Comparison of ENCODE assay signal across 17 cellular contexts in the genomic region with DNA sequence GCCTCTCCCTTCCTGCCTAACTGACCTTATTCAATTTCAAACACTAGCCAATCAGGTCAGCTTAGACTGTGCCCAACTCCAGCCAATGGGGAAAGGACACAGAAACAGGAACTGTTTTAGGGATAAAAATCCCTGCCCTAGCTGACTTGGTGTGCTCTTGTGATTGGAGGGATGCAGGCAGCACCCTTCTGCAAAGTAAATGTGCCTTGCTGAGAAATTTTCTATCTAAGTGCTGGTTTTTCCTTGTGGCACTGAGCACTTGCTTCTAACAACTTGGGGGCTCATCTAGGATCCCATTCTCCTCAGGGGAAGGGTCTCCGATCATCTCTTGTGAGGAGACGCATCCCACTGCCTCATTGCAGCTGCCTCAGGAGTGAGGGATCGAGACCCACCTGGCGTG. TPM values are rescaled to one million over a fixed set of nuclear protein-coding genes. Genes with fewer than 3 reads are reported as not detected.
"Had no signal": no experiment of that assay in that cellular context is flagged by ENCODE, and none has a peak within 500 bp of the region (broad histone marks: within the 10 kb centered on the region; RNA-seq: fewer than 3 reads in every experiment).

No MANE protein-coding gene starts in this region.

- H3K36me3 ChIP-seq: neural progenitor cell, upper lobe of right lung had no signal

- H3K4me3 Mint-ChIP-seq: activated CD4-positive, alpha-beta T cell treated with anti-CD3 and anti-CD28 coated beads, Interleukin-2, amount 10 ng/mL, durations not matched to agents 7 days and 5 days; mesothelial cell of epicardium; neural progenitor cell; stimulated activated naive CD8-positive, alpha-beta T cell treated with anti-CD3 and anti-CD28 coated beads, Interleukin-15, Interleukin-2, amounts not matched to agents 100 ng/mL and 50 ng/mL, for 24 hours had no signal

- H3K27me3 ChIP-seq: neural progenitor cell, testis, upper lobe of right lung had no signal

- H3K9me3 ChIP-seq: testis had no signal

- H3K27me3 Mint-ChIP-seq: activated CD4-positive, alpha-beta T cell treated with anti-CD3 and anti-CD28 coated beads, Interleukin-2, amount 10 ng/mL, durations not matched to agents 7 days and 5 days; stimulated activated naive CD8-positive, alpha-beta T cell treated with anti-CD3 and anti-CD28 coated beads, Interleukin-15, Interleukin-2, amounts not matched to agents 100 ng/mL and 50 ng/mL, for 24 hours had no signal

- DNase-seq: activated CD4-positive, alpha-beta T cell treated with anti-CD3 and anti-CD28 coated beads, Interleukin-2, amount 10 ng/mL, durations not matched to agents 7 days and 5 days; activated CD4-positive, CD25-positive, alpha-beta regulatory T cell; caudate nucleus; effector CD8-positive, alpha-beta T cell; erythroblast; kidney; left ventricle myocardium superior; retina; stimulated activated CD4-positive, alpha-beta T cell treated with anti-CD3 and anti-CD28 coated beads, Interleukin-4, amount 100 ng/mL, for 1 hour; testis; upper lobe of right lung had no signal

- H3K27ac ChIP-seq: coronary artery, neural progenitor cell, parathyroid adenoma, testis, upper lobe of right lung had no signal

- H3K4me3 ChIP-seq: coronary artery, neural progenitor cell, testis, upper lobe of right lung had no signal

- H3K4me1 ChIP-seq: testis had no signal

- H3K79me2 ChIP-seq: parathyroid adenoma had no signal

- H2AFZ ChIP-seq: neural progenitor cell, parathyroid adenoma had no signal

- H3K4me1 Mint-ChIP-seq: mesothelial cell of epicardium, neural progenitor cell had no signal

- H3K27ac Mint-ChIP-seq: mesothelial cell of epicardium, neural progenitor cell had no signal

- H3K4me2 ChIP-seq: neural progenitor cell had no signal

- ATAC-seq: left ventricle myocardium superior, upper lobe of right lung had no signal

RNA-seq across cellular contexts. Expression of gene CD2, which starts 10.7 kb away (rescaled TPM):
- total RNA-seq: mesothelial cell of epicardium, myocyte had no signal
